8 cellular contexts compared by ENCODE assay signal in the genomic region with DNA sequence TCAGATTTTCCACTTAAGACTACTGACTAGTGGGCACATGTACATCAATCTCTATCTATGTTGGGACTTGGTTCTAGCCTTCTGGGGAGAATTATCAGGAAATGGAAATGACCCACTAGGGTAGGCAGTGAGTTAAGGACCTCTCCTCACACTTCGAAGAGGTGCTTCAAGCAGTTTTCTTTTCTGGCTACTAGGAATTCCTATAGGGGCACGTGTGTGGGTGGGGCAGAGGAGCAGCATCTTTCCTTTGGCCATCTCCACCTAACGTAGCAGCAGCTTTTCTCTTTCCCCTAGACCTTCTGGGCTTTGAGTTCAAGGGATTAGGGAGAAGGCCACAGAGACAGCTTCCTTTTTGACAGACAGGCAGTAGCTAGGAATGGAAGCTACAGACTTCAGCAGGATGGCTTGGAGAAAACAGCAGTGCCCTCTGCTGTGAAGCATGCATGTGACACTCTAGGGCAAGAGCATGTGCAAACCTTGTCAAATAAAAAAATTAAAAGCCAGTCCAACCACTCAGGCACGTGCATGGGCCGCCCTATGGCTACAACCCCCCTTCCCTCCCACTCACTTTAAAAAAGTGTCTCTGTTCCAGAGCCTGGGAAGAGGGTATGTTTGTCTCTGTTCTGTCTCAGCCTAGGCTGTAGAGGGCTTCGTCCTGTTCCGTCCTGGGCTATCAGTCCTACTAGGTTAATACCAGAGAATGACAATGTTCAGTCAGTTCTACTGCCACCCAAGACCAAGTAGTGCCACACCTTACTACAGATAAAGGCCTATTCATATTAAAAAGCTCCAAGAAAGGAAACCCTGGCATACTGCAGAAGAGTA. TPM values are rescaled to one million over a fixed set of nuclear protein-coding genes. Genes with fewer than 3 reads are reported as not detected.
DNase-seq lines count a peak whose midpoint lies in the region; ATAC-seq and TF ChIP-seq lines count a peak whose summit lies in the region.

No MANE protein-coding gene starts in this region.

- H3K27me3 ChIP-seq in breast epithelium: no peaks in the 10 kb centered on the region

- H3K4me3 ChIP-seq in AG04449 (ENCODE audit: low read depth, low read length): no peak overlapping the region
- H3K4me3 ChIP-seq in breast epithelium: no peak overlapping the region

- no peaks in the 10 kb centered on the region for H3K4me1 ChIP-seq in breast epithelium

- TF ChIP-seq CTCF in AG04449 (IDR thresholded peaks at IDR 0.05; ENCODE audit: insufficient read depth, low read length, missing control alignments): peak; percentile 66
- TF ChIP-seq CTCF in GM10266 (IDR thresholded peaks at IDR 0.05; ENCODE audit: control insufficient read depth, insufficient read depth, low read depth, missing control alignments): peak; percentile 48
- TF ChIP-seq CTCF in breast epithelium (IDR thresholded peaks at IDR 0.05): peak in 2 of 3 donors; percentile 35 to 51

- intact Hi-C loops in breast epithelium (cut with DNase I; ENCODE audit: low total_unique reads): no loop called here

- no peak overlapping the region for H3K27ac ChIP-seq in breast epithelium

- no peak for DNase-seq in AG04449 (ENCODE audit: low read depth, low spot score)
- no peak for DNase-seq in GM10266 (ENCODE audit: extremely low spot score)
- DNase-seq in NCI-H460 (ENCODE audit: extremely low read depth, low read depth): peak; percentile 47
- DNase-seq in breast epithelium (ENCODE audit: low spot score in 2 of 2): peak; percentile 33 to 54
- DNase-seq in left lobe of liver (ENCODE audit: low spot score): peak; percentile 63
- no peak for DNase-seq in activated T-cell treated with anti-CD3 and anti-CD28 coated beads, Interleukin-2, amount 50 U/mL, for 24 hours

- no peak overlapping the region for H3K27ac Mint-ChIP-seq in activated T-cell treated with anti-CD3 and anti-CD28 coated beads, Interleukin-2, amount 50 U/mL, for 24 hours

- no peak overlapping the region for H3K4me3 Mint-ChIP-seq in activated T-cell treated with anti-CD3 and anti-CD28 coated beads, Interleukin-2, amount 50 U/mL, for 24 hours

- H3K36me3 Mint-ChIP-seq in activated T-cell treated with anti-CD3 and anti-CD28 coated beads, Interleukin-2, amount 50 U/mL, for 24 hours (ENCODE audit: low read depth): no peaks in the 10 kb centered on the region

- CTCF ChIA-PET in AG04449 (lab: Yijun Ruan, JAX): interaction anchor here (0.6 to 6.7 kb wide), 28 partner anchors 9 to 248 kb away, joined by 3 to 122 read pairs (median 4); a partner anchor contains a TSS

- no peaks in the 10 kb centered on the region for H3K9me3 ChIP-seq in breast epithelium

- ATAC-seq in left lobe of liver (peak; percentile 100), HG02852 (IDR thresholded peaks at IDR 0.05; ENCODE audit: unreplicated experiment) (no peak), GM21360 (IDR thresholded peaks at IDR 0.05; ENCODE audit: unreplicated experiment) (no peak)

- no peaks in the 10 kb centered on the region for H3K9me3 Mint-ChIP-seq in activated T-cell treated with anti-CD3 and anti-CD28 coated beads, Interleukin-2, amount 50 U/mL, for 24 hours

- H3K27me3 Mint-ChIP-seq in activated T-cell treated with anti-CD3 and anti-CD28 coated beads, Interleukin-2, amount 50 U/mL, for 24 hours: no peaks in the 10 kb centered on the region

- H3K4me1 Mint-ChIP-seq in activated T-cell treated with anti-CD3 and anti-CD28 coated beads, Interleukin-2, amount 50 U/mL, for 24 hours (ENCODE audit: low read depth): peaks cover 2% of the 10 kb centered on the region

- TF ChIP-seq POLR2A in breast epithelium (IDR thresholded peaks at IDR 0.05): no peak

- POLR2A ChIA-PET in AG04449 (lab: Yijun Ruan, JAX): no interaction called here

- H3K36me3 ChIP-seq in breast epithelium: no peaks in the 10 kb centered on the region

RNA-seq across cellular contexts. Expression of a gene that starts 8.7 kb away (rescaled TPM):
- 0.05 TPM in 1 of 2 replicates, not detected in the other for total RNA-seq in NCI-H460 (2014; rRNA removed; shearing (Covaris generic))
- not detected in 2 replicates for polyA plus RNA-seq in NCI-H460 (2014; cell fraction: nucleus; rRNA removed)
- total RNA-seq in breast epithelium: not detected
- not detected for total RNA-seq in left lobe of liver

RNA-seq across cellular contexts. Expression of a gene that starts 48.5 kb away (rescaled TPM):
- 21.5 and 24.3 TPM in 2 replicates for total RNA-seq in NCI-H460 (2014; rRNA removed; shearing (Covaris generic))
- 19.1 and 30.4 TPM in 2 replicates for polyA plus RNA-seq in NCI-H460 (2014; cell fraction: nucleus; rRNA removed)
- total RNA-seq in breast epithelium (under 1 TPM in 1 of 3 donors, not detected in 2; 0.64 TPM), left lobe of liver (not detected)

RNA-seq across cellular contexts. Expression of a gene that starts 54.9 kb away (rescaled TPM):
- total RNA-seq in NCI-H460 (2014; rRNA removed; shearing (Covaris generic)): 18.4 and 18.6 TPM in 2 replicates
- 31.6 and 34.8 TPM in 2 replicates for polyA plus RNA-seq in NCI-H460 (2014; cell fraction: nucleus; rRNA removed)
- total RNA-seq in breast epithelium (10 to 100 TPM; 16.6 to 31.0 (median 23.3) TPM), left lobe of liver (10.4 TPM)

Comparison
In these comparisons a context has a peak if more than half of its experiments do, and no peak if none do; other contexts are left out.
1. DNase-seq: peak in NCI-H460 (single experiment), breast epithelium (2 of 2) and left lobe of liver (single experiment); none in AG04449 (single experiment), GM10266 (single experiment) and activated T-cell treated with anti-CD3 and anti-CD28 coated beads, Interleukin-2, amount 50 U/mL, for 24 hours (single experiment).
2. RNA of a gene that starts 48.5 kb away (total RNA-seq): 21.5 to 24.3 TPM in NCI-H460; not detected in left lobe of liver (single experiment) and 0.64 TPM in breast epithelium; every median in the first group is over 10 times any median in the second.
3. Peak in every context shown above with its lines, with median percentiles within 50 percentile points of each other: CTCF ChIP-seq.